38 cellular contexts compared by ENCODE assay signal in genomic region chrX:64389489-64389888, GRCh38.
"Had no signal": no experiment of that assay in that cellular context is flagged by ENCODE, and none has a peak within 500 bp of the region (broad histone marks: within the 10 kb centered on the region; RNA-seq: fewer than 3 reads in every experiment).

No MANE protein-coding gene starts in this region.

- H3K4me3 Mint-ChIP-seq: activated naive CD4-positive, alpha-beta T cell treated with anti-CD3 and anti-CD28 coated beads for 36 hours; activated naive CD4-positive, alpha-beta T cell treated with anti-CD3 and anti-CD28 coated beads, Interleukin-2, amount 10 ng/mL, durations not matched to agents 7 days and 5 days; activated naive CD4-positive, alpha-beta T cell treated with anti-CD3 and anti-CD28 coated beads, Interleukin-2, amount 50 U/mL, for 24 hours; activated naive CD8-positive, alpha-beta T cell; activated naive CD8-positive, alpha-beta T cell treated with anti-CD3 and anti-CD28 coated beads for 36 hours; activated naive CD8-positive, alpha-beta T cell treated with anti-CD3 and anti-CD28 coated beads, Interleukin-2, amount 10 ng/mL, durations not matched to agents 7 days and 5 days; activated naive CD8-positive, alpha-beta T cell treated with anti-CD3 and anti-CD28 coated beads, Interleukin-2, amount 50 U/mL, for 24 hours; activated T-cell treated with anti-CD3 and anti-CD28 coated beads, Interleukin-2, amount 50 U/mL, for 24 hours; activated T-cell treated with anti-CD3 and anti-CD28 coated beads, Interleukin-2, amount 50 U/mL, for 4 hours; activated T-cell treated with anti-CD3 and anti-CD28 coated beads, Interleukin-2, amount 50 U/mL, for 72 hours; activated T-helper 1 cell treated with anti-CD3 and anti-CD28 coated beads, Interleukin-12 subunit alpha, Interleukin-12 subunit beta, Interleukin-2, Interleukin-4 antibody, amounts not matched to agents 30 ng/mL and 10 ng/mL and 1 ng/mL, durations not matched to agents 14 hours and 24 hours and 36 hours; activated T-helper 17 cell treated with anti-CD3 and anti-CD28 coated beads, Interleukin-2, amount 50 U/mL, for 72 hours; brain; central memory CD8-positive, alpha-beta T cell had no signal

- DNase-seq: activated effector memory CD4-positive, alpha-beta T cell treated with anti-CD3 and anti-CD28 coated beads, Interleukin-2, amount 50 U/mL, for 16 hours; activated effector memory CD4-positive, alpha-beta T cell treated with Interleukin-2 at 50 U/mL for 16 hours; activated gamma-delta T cell; activated gamma-delta T cell treated with Interleukin-2 at 50 U/mL for 16 hours; activated naive CD4-positive, alpha-beta T cell; activated naive CD4-positive, alpha-beta T cell treated with anti-CD3 and anti-CD28 coated beads for 36 hours; activated naive CD4-positive, alpha-beta T cell treated with anti-CD3 and anti-CD28 coated beads, Interleukin-2, amount 10 ng/mL, durations not matched to agents 7 days and 5 days; activated naive CD4-positive, alpha-beta T cell treated with anti-CD3 and anti-CD28 coated beads, Interleukin-2, amount 50 U/mL, for 16 hours; activated naive CD4-positive, alpha-beta T cell treated with Interleukin-2 at 50 U/mL for 16 hours; activated naive CD8-positive, alpha-beta T cell treated with anti-CD3 and anti-CD28 coated beads for 36 hours; activated naive CD8-positive, alpha-beta T cell treated with anti-CD3 and anti-CD28 coated beads, Interleukin-2, amount 10 ng/mL, durations not matched to agents 7 days and 5 days; activated naive CD8-positive, alpha-beta T cell treated with anti-CD3 and anti-CD28 coated beads, Interleukin-2, amount 50 U/mL, for 24 hours; activated T-cell treated with anti-CD3 and anti-CD28 coated beads, Interleukin-2, amount 50 U/mL, for 1 hour; activated T-cell treated with anti-CD3 and anti-CD28 coated beads, Interleukin-2, amount 50 U/mL, for 24 hours; activated T-cell treated with anti-CD3 and anti-CD28 coated beads, Interleukin-2, amount 50 U/mL, for 4 hours; activated T-cell treated with anti-CD3 and anti-CD28 coated beads, Interleukin-2, amount 50 U/mL, for 48 hours; activated T-cell treated with anti-CD3 and anti-CD28 coated beads, Interleukin-2, amount 50 U/mL, for 72 hours; adrenal gland; amniotic stem cell; amygdala; anterior cingulate cortex; aorta; body of pancreas; brain microvascular endothelial cell; caudate nucleus; central memory CD4-positive, alpha-beta T cell; cerebellar nuclear complex had no signal

- H3K9me3 Mint-ChIP-seq: activated naive CD4-positive, alpha-beta T cell treated with anti-CD3 and anti-CD28 coated beads, Interleukin-2, amount 50 U/mL, for 24 hours; activated naive CD8-positive, alpha-beta T cell treated with anti-CD3 and anti-CD28 coated beads, Interleukin-2, amount 10 ng/mL, durations not matched to agents 7 days and 5 days; activated T-helper 17 cell treated with anti-CD3 and anti-CD28 coated beads, Interleukin-2, amount 50 U/mL, for 72 hours had no signal

- H3K27me3 ChIP-seq: adrenal gland, ascending aorta, body of pancreas, brain microvascular endothelial cell, cardiac muscle cell had no signal

- H3K4me1 ChIP-seq: adrenal gland, ascending aorta, breast epithelium had no signal

- ATAC-seq: activated naive CD4-positive, alpha-beta T cell treated with anti-CD3 and anti-CD28 coated beads, Interleukin-2, amount 50 U/mL, for 72 hours; activated naive CD8-positive, alpha-beta T cell treated with anti-CD3 and anti-CD28 coated beads, Interleukin-2, amount 50 U/mL, for 24 hours; activated T-cell treated with anti-CD3 and anti-CD28 coated beads, Interleukin-2, amount 50 U/mL, for 4 hours; activated T-cell treated with anti-CD3 and anti-CD28 coated beads, Interleukin-2, amount 50 U/mL, for 72 hours; activated T-helper 17 cell treated with anti-CD3 and anti-CD28 coated beads, Interleukin-2, amount 50 U/mL, for 72 hours; body of pancreas had no signal

- H3K27me3 Mint-ChIP-seq: activated naive CD4-positive, alpha-beta T cell treated with anti-CD3 and anti-CD28 coated beads, Interleukin-2, amount 10 ng/mL, durations not matched to agents 7 days and 5 days; activated naive CD4-positive, alpha-beta T cell treated with anti-CD3 and anti-CD28 coated beads, Interleukin-2, amount 50 U/mL, for 24 hours; activated naive CD8-positive, alpha-beta T cell; activated naive CD8-positive, alpha-beta T cell treated with anti-CD3 and anti-CD28 coated beads for 36 hours; activated naive CD8-positive, alpha-beta T cell treated with anti-CD3 and anti-CD28 coated beads, Interleukin-2, amount 10 ng/mL, durations not matched to agents 7 days and 5 days; activated naive CD8-positive, alpha-beta T cell treated with anti-CD3 and anti-CD28 coated beads, Interleukin-2, amount 50 U/mL, for 24 hours; activated T-helper 17 cell treated with anti-CD3 and anti-CD28 coated beads, Interleukin-2, amount 50 U/mL, for 72 hours; central memory CD8-positive, alpha-beta T cell had no signal

- H3K36me3 ChIP-seq: adrenal gland, brain microvascular endothelial cell, breast epithelium, cardiac muscle cell had no signal

- H3K27ac Mint-ChIP-seq: activated naive CD4-positive, alpha-beta T cell treated with anti-CD3 and anti-CD28 coated beads for 36 hours; activated naive CD4-positive, alpha-beta T cell treated with anti-CD3 and anti-CD28 coated beads, Interleukin-2, amount 10 ng/mL, durations not matched to agents 7 days and 5 days; activated naive CD4-positive, alpha-beta T cell treated with anti-CD3 and anti-CD28 coated beads, Interleukin-2, amount 50 U/mL, for 24 hours; activated naive CD4-positive, alpha-beta T cell treated with anti-CD3 and anti-CD28 coated beads, Interleukin-2, amount 50 U/mL, for 72 hours; activated naive CD8-positive, alpha-beta T cell; activated naive CD8-positive, alpha-beta T cell treated with anti-CD3 and anti-CD28 coated beads for 36 hours; activated naive CD8-positive, alpha-beta T cell treated with anti-CD3 and anti-CD28 coated beads, Interleukin-2, amount 10 ng/mL, durations not matched to agents 7 days and 5 days; activated naive CD8-positive, alpha-beta T cell treated with anti-CD3 and anti-CD28 coated beads, Interleukin-2, amount 50 U/mL, for 24 hours; activated T-cell treated with anti-CD3 and anti-CD28 coated beads, Interleukin-2, amount 50 U/mL, for 24 hours; activated T-cell treated with anti-CD3 and anti-CD28 coated beads, Interleukin-2, amount 50 U/mL, for 72 hours; activated T-helper 1 cell treated with anti-CD3 and anti-CD28 coated beads, Interleukin-12 subunit alpha, Interleukin-12 subunit beta, Interleukin-2, Interleukin-4 antibody, amounts not matched to agents 30 ng/mL and 10 ng/mL and 1 ng/mL, durations not matched to agents 14 hours and 24 hours and 36 hours; activated T-helper 17 cell treated with anti-CD3 and anti-CD28 coated beads, Interleukin-2, amount 50 U/mL, for 72 hours; activated T-helper 2 cell treated with anti-CD3 and anti-CD28 coated beads, Interferon-gamma antibody, Interleukin-2, Interleukin-4, amounts not matched to agents 10 μg/mL and 5 μg/mL and 100 μg/mL, durations not matched to agents 14 hours and 24 hours and 36 hours; brain had no signal

- H3K4me3 ChIP-seq: adrenal gland, ascending aorta, body of pancreas, breast epithelium, cardiac muscle cell had no signal

- H3K9me3 ChIP-seq: body of pancreas had no signal
